In genomic region chr5:54103871-54104270, GRCh38 we compare ENCODE assay signal across 16 cellular contexts.
"Had no signal": no experiment of that assay in that cellular context is flagged by ENCODE, and none has a peak within 500 bp of the region (broad histone marks: within the 10 kb centered on the region; RNA-seq: fewer than 3 reads in every experiment).

No MANE protein-coding gene starts in this region.

- H3K4me1 Mint-ChIP-seq: activated CD4-positive, alpha-beta T cell treated with anti-CD3 and anti-CD28 coated beads for 36 hours; activated naive CD4-positive, alpha-beta T cell treated with anti-CD3 and anti-CD28 coated beads, Interleukin-2, amount 10 ng/mL, durations not matched to agents 7 days and 5 days; memory B cell; stimulated activated naive CD8-positive, alpha-beta T cell treated with anti-CD3 and anti-CD28 coated beads, Interleukin-15, amount 100 ng/mL, for 72 hours had no signal

- ATAC-seq: activated CD4-positive, alpha-beta T cell treated with anti-CD3 and anti-CD28 coated beads for 36 hours; heart left ventricle; left cardiac atrium; natural killer cell treated with Interleukin-12 subunit alpha and Interleukin-12 subunit beta and Interleukin-15 and Interleukin-18, amount 100 ng/mL, for 72 hours; right lobe of liver; stimulated activated naive CD8-positive, alpha-beta T cell treated with anti-CD3 and anti-CD28 coated beads, Interleukin-15, amount 100 ng/mL, for 72 hours had no signal

- H3K9me3 Mint-ChIP-seq: activated naive CD4-positive, alpha-beta T cell treated with anti-CD3 and anti-CD28 coated beads, Interleukin-2, amount 10 ng/mL, durations not matched to agents 7 days and 5 days; memory B cell; natural killer cell treated with Interleukin-12 subunit alpha and Interleukin-12 subunit beta and Interleukin-15 and Interleukin-18, amount 100 ng/mL, for 72 hours; stimulated activated naive CD8-positive, alpha-beta T cell treated with anti-CD3 and anti-CD28 coated beads, Interleukin-15, amount 100 ng/mL, for 72 hours had no signal

- H3K4me3 Mint-ChIP-seq: activated CD4-positive, alpha-beta T cell treated with anti-CD3 and anti-CD28 coated beads for 36 hours; activated naive CD4-positive, alpha-beta T cell treated with anti-CD3 and anti-CD28 coated beads, Interleukin-2, amount 10 ng/mL, durations not matched to agents 7 days and 5 days; memory B cell; natural killer cell treated with Interleukin-12 subunit alpha and Interleukin-12 subunit beta and Interleukin-15 and Interleukin-18, amount 100 ng/mL, for 72 hours; stimulated activated naive CD8-positive, alpha-beta T cell treated with anti-CD3 and anti-CD28 coated beads, Interleukin-15, amount 100 ng/mL, for 72 hours had no signal

- DNase-seq: activated CD4-positive, alpha-beta T cell treated with anti-CD3 and anti-CD28 coated beads for 36 hours; activated CD4-positive, alpha-beta T cell treated with anti-CD3 and anti-CD28 coated beads, Interleukin-2, amount 50 U/mL, for 48 hours; activated CD8-positive, alpha-beta memory T cell treated with anti-CD3 and anti-CD28 coated beads, Interleukin-2, amount 50 U/mL, for 48 hours; activated effector memory CD4-positive, alpha-beta T cell treated with anti-CD3 and anti-CD28 coated beads, Interleukin-2, amount 50 U/mL, for 16 hours; activated naive CD4-positive, alpha-beta T cell treated with anti-CD3 and anti-CD28 coated beads, Interleukin-2, amount 10 ng/mL, durations not matched to agents 7 days and 5 days; cerebellar nuclear complex; heart left ventricle; islet precursor cell; left cardiac atrium; nucleus accumbens; right lobe of liver; stimulated activated CD4-positive, alpha-beta T cell treated with anti-CD3 and anti-CD28 coated beads, Interleukin-1b, Interleukin-23, amount 100 ng/mL, for 48 hours; stimulated activated naive CD8-positive, alpha-beta T cell treated with anti-CD3 and anti-CD28 coated beads, Interleukin-15, amount 100 ng/mL, for 72 hours; tibial artery had no signal

- H3K36me3 Mint-ChIP-seq: activated naive CD4-positive, alpha-beta T cell treated with anti-CD3 and anti-CD28 coated beads, Interleukin-2, amount 10 ng/mL, durations not matched to agents 7 days and 5 days; natural killer cell treated with Interleukin-12 subunit alpha and Interleukin-12 subunit beta and Interleukin-15 and Interleukin-18, amount 100 ng/mL, for 72 hours had no signal

- H3K27me3 Mint-ChIP-seq: activated CD4-positive, alpha-beta T cell treated with anti-CD3 and anti-CD28 coated beads for 36 hours; activated naive CD4-positive, alpha-beta T cell treated with anti-CD3 and anti-CD28 coated beads, Interleukin-2, amount 10 ng/mL, durations not matched to agents 7 days and 5 days; memory B cell; natural killer cell treated with Interleukin-12 subunit alpha and Interleukin-12 subunit beta and Interleukin-15 and Interleukin-18, amount 100 ng/mL, for 72 hours; stimulated activated naive CD8-positive, alpha-beta T cell treated with anti-CD3 and anti-CD28 coated beads, Interleukin-15, amount 100 ng/mL, for 72 hours had no signal

- H3K27ac Mint-ChIP-seq: activated CD4-positive, alpha-beta T cell treated with anti-CD3 and anti-CD28 coated beads for 36 hours; activated naive CD4-positive, alpha-beta T cell treated with anti-CD3 and anti-CD28 coated beads, Interleukin-2, amount 10 ng/mL, durations not matched to agents 7 days and 5 days; memory B cell; natural killer cell treated with Interleukin-12 subunit alpha and Interleukin-12 subunit beta and Interleukin-15 and Interleukin-18, amount 100 ng/mL, for 72 hours; stimulated activated naive CD8-positive, alpha-beta T cell treated with anti-CD3 and anti-CD28 coated beads, Interleukin-15, amount 100 ng/mL, for 72 hours had no signal
